ENCODE assay signal across 13 cellular contexts in the genomic region with DNA sequence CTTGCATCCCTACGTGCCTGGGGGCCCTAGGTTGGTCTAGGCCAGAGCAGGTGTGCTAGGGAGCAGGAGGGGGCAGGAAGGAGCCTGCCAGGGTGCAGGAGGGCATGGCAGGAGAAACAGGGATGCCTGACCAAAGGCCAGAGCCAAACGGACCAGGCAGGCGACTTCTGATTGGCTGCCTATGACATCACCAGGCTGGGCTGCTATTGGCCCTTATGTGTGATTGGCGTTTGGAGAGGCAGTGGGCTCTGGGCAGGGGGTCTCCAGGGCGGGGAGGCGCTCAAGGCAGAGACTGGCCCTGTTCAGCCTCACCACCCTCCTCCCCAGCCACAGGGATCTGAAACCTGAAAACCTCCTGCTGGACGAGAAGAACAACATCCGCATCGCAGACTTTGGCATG. TPM values are rescaled to one million over a fixed set of nuclear protein-coding genes. Genes with fewer than 3 reads are reported as not detected.
DNase-seq lines count a peak whose midpoint lies in the region; ATAC-seq lines count a peak whose summit lies in the region.
"Had no signal": no experiment of that assay in that cellular context is flagged by ENCODE, and none has a peak within 500 bp of the region (broad histone marks: within the 10 kb centered on the region; RNA-seq: fewer than 3 reads in every experiment).

No MANE protein-coding gene starts in this region.

- H3K4me3 ChIP-seq in H7 (ENCODE audit: insufficient read depth, low read depth, low read length) = no peak overlapping the region
- H3K4me3 ChIP-seq: testis had no signal

- no peaks in the 10 kb centered on the region for H3K27me3 ChIP-seq in H7 (ENCODE audit: control insufficient read depth, insufficient read depth, low read length)
- H3K27me3 ChIP-seq: brain microvascular endothelial cell, testis had no signal

- no peak for ATAC-seq in GM18511 (IDR thresholded peaks at IDR 0.05; ENCODE audit: unreplicated experiment)
- no peak for ATAC-seq in HG02938 (IDR thresholded peaks at IDR 0.05; ENCODE audit: unreplicated experiment)
- ATAC-seq: PC-3 had no signal

- H3K36me3 ChIP-seq in H7 (replicated peaks; ENCODE audit: control insufficient read depth, insufficient read depth, low read length) = no peaks in the 10 kb centered on the region
- H3K36me3 ChIP-seq: brain microvascular endothelial cell had no signal

- DNase-seq in Ammon's horn (ENCODE audit: low spot score) = peak; percentile 40
- DNase-seq in H7 = peak; percentile 99
- DNase-seq in cerebellum (ENCODE audit: low spot score) = peak; percentile 99
- peak; percentile 8 for DNase-seq in midbrain (lab: John Stamatoyannopoulos, UW)
- no peak for DNase-seq in putamen (ENCODE audit: low spot score)
- DNase-seq: activated B cell treated with CpG ODN at 0.5 μM for 24 hours; activated naive CD4-positive, alpha-beta T cell; brain microvascular endothelial cell; CD4-positive, alpha-beta T cell; PC-3; testis had no signal

RNA-seq across cellular contexts. Expression of a gene that starts 44.4 kb away (rescaled TPM):
- 17.3 and 20.2 TPM in 2 replicates for total RNA-seq in H7 (2014; rRNA removed; shearing (Covaris generic))
- 14.7 TPM for total RNA-seq in cerebellum

RNA-seq across cellular contexts. Expression of a gene that starts 52.4 kb away (rescaled TPM):
- 22.2 and 23.6 TPM in 2 replicates for total RNA-seq in H7 (2014; rRNA removed; shearing (Covaris generic))
- total RNA-seq in cerebellum = 38.5 TPM
